Comparison of ENCODE assay signal across 8 cellular contexts in genomic region chr20:57432874-57433491, GRCh38. TPM values are rescaled to one million over a fixed set of nuclear protein-coding genes. Genes with fewer than 3 reads are reported as not detected.
A peak's percentile ranks its signal among the peaks of the same experiment; 100 is the strongest.
DNase-seq lines count a peak whose midpoint lies in the region; ATAC-seq and TF ChIP-seq lines count a peak whose summit lies in the region.

No MANE protein-coding gene starts in this region.

- intact Hi-C loops in naive thymus-derived CD4-positive, alpha-beta T cell (cut with micrococcal nuclease) = loop anchor here (1.0 to 10.0 kb wide), 7 partner anchors 16 to 186 kb away; no protein-coding TSS in a partner anchor
- intact Hi-C loops in testis (cut with DNase I; ENCODE audit: low total_unique reads) = no loop called here

- H3K9me3 ChIP-seq in naive thymus-derived CD4-positive, alpha-beta T cell (ENCODE audit: control insufficient read depth in 2 of 3, low read length in 3 of 3) = no peaks in the 10 kb centered on the region
- no peaks in the 10 kb centered on the region for H3K9me3 ChIP-seq in testis

- TF ChIP-seq POLR2A in testis (IDR thresholded peaks at IDR 0.05) = no peak

- H3K36me3 Mint-ChIP-seq in naive thymus-derived CD4-positive, alpha-beta T cell = peaks cover 0 to 15% (median 0%) of the 10 kb centered on the region in 5 donors

- H3K4me1 ChIP-seq in naive thymus-derived CD4-positive, alpha-beta T cell (ENCODE audit: control insufficient read depth in 2 of 2, insufficient read depth in 2 of 2, low read length in 2 of 2) = peaks cover 45 to 55% of the 10 kb centered on the region in 2 donors
- H3K4me1 ChIP-seq in testis = peaks cover 16% of the 10 kb centered on the region

- no peak for TF ChIP-seq CTCF in testis (IDR thresholded peaks at IDR 0.05)

- DNase-seq in RPMI7951 (ENCODE audit: low read depth) (peak; percentile 58), testis (no peak), HCEC 1CT (no peak), foreskin melanocyte (no peak)
- DNase-seq in activated T-helper 9 cell treated with anti-CD3 and anti-CD28 coated beads, Interleukin-2, amount 50 U/mL, for 16 hours (ENCODE audit: low read depth) = peak; percentile 27
- DNase-seq in naive thymus-derived CD4-positive, alpha-beta T cell = peak in 8 of 9 donors; percentile 63 to 81 (median 76)

- peaks cover 0 to 7% (median 0%) of the 10 kb centered on the region in 5 donors for H3K27me3 Mint-ChIP-seq in naive thymus-derived CD4-positive, alpha-beta T cell

- H3K27ac ChIP-seq in naive thymus-derived CD4-positive, alpha-beta T cell (ENCODE audit: low read depth, low read length) = peak overlapping the region; percentile 59
- no peak overlapping the region for H3K27ac ChIP-seq in testis

- POLR2A ChIA-PET in naive thymus-derived CD4-positive, alpha-beta T cell (lab: Charles Lee) = interaction anchor here (0.7 to 6.7 kb wide), 14 partner anchors 9 to 46 kb away, joined by 3 to 120 read pairs (median 4); partner anchors contain the start of gene RBM38

- H3K9me3 Mint-ChIP-seq in naive thymus-derived CD4-positive, alpha-beta T cell = peaks cover 0 to 4% (median 0%) of the 10 kb centered on the region in 11 donors

- peak overlapping the region; percentile 60 to 95 (median 90) for H3K27ac Mint-ChIP-seq in naive thymus-derived CD4-positive, alpha-beta T cell

- ATAC-seq in GM19035 (IDR thresholded peaks at IDR 0.05; ENCODE audit: unreplicated experiment) (peak; percentile 91), HG03060 (IDR thresholded peaks at IDR 0.05; ENCODE audit: low read depth, unreplicated experiment) (peak; percentile 71)
- ATAC-seq in naive thymus-derived CD4-positive, alpha-beta T cell = peak; percentile 83

- H3K4me1 Mint-ChIP-seq in naive thymus-derived CD4-positive, alpha-beta T cell = peaks cover 49 to 77% (median 67%) of the 10 kb centered on the region in 7 donors

- H3K4me3 Mint-ChIP-seq in naive thymus-derived CD4-positive, alpha-beta T cell = peak overlapping the region; percentile 55 to 94 (median 78)

- no peaks in the 10 kb centered on the region for H3K27me3 ChIP-seq in naive thymus-derived CD4-positive, alpha-beta T cell (ENCODE audit: control insufficient read depth in 2 of 2, insufficient read depth in 2 of 2, low read length in 2 of 2)
- H3K27me3 ChIP-seq in testis = no peaks in the 10 kb centered on the region

- CTCF ChIA-PET in naive thymus-derived CD4-positive, alpha-beta T cell (lab: Charles Lee) = interaction anchor here (0.6 to 5.1 kb wide), 4 partner anchors 34 to 43 kb away, joined by 3 to 44 read pairs (median 9); no protein-coding TSS in a partner anchor

- no peaks in the 10 kb centered on the region for H3K36me3 ChIP-seq in naive thymus-derived CD4-positive, alpha-beta T cell (ENCODE audit: control insufficient read depth in 2 of 3, insufficient read depth in 3 of 3, low read length in 3 of 3)
- H3K36me3 ChIP-seq in testis (ENCODE audit: low read depth, missing control alignments) = no peaks in the 10 kb centered on the region

- WGBS in testis, 2 donors = 54 to 59% methylated on average over 11 to 13 of the region's 13 CpGs

- H3K4me3 ChIP-seq in naive thymus-derived CD4-positive, alpha-beta T cell (ENCODE audit: low read length) = peak overlapping the region; percentile 34
- no peak overlapping the region for H3K4me3 ChIP-seq in testis

RNA-seq across cellular contexts. Expression of gene RBM38, which starts 41.8 kb away (rescaled TPM):
- total RNA-seq in RPMI7951 (2014; rRNA removed; shearing (Covaris generic)) = 9.9 and 10.3 TPM in 2 replicates
- total RNA-seq in naive thymus-derived CD4-positive, alpha-beta T cell = 100 to 1,000 TPM in 4 of 5 experiments, 10 to 100 TPM in 1; 70.6 to 260 (median 127) TPM
- polyA plus RNA-seq in naive thymus-derived CD4-positive, alpha-beta T cell = 100 to 1,000 TPM in 1 of 2 donors, 10 to 100 TPM in 1; 63.0 to 129 TPM
- 100 to 1,000 TPM; 108 to 114 TPM for total RNA-seq in testis
- 69.6 TPM for polyA plus RNA-seq in testis (ENCODE audit: insufficient read depth, low read depth, low replicate concordance)

Comparison
In these comparisons a context has a peak if more than half of its experiments do, and no peak if none do; other contexts are left out.
1. DNase-seq: peak in RPMI7951 (single experiment), activated T-helper 9 cell treated with anti-CD3 and anti-CD28 coated beads, Interleukin-2, amount 50 U/mL, for 16 hours (single experiment) and naive thymus-derived CD4-positive, alpha-beta T cell (8 of 9); none in testis (single experiment), HCEC 1CT (single experiment) and foreskin melanocyte (single experiment).
2. Peak in every context shown above with its lines, with median percentiles within 50 percentile points of each other: ATAC-seq.